15 cellular contexts compared by ENCODE assay signal in the genomic region with DNA sequence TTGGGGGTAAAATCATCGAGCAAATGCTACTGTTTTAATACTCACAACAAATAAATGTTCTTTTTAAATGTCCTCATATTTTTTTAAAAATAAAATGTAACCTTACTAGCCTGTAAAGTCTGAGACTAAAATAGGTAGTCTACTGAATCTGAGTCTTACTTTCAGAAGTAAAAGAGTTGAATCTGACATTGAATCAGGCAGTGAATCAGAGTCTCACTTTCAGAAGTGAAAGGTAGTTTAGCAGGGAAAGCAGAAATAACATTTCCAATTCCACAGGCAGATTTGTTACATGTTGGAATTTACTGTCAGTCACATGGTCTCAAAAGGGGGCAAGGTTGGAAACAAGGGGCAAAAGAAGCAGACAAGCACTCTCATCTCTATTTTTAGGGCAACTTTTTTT.
DNase-seq lines count a peak whose midpoint lies in the region; ATAC-seq and TF ChIP-seq lines count a peak whose summit lies in the region.
"Had no signal": no experiment of that assay in that cellular context is flagged by ENCODE, and none has a peak within 500 bp of the region (broad histone marks: within the 10 kb centered on the region; RNA-seq: fewer than 3 reads in every experiment).

No MANE protein-coding gene starts in this region.

- H3K27me3 ChIP-seq in GM06990 (replicated peaks; ENCODE audit: control insufficient read depth, insufficient read depth, low read length) (no peaks in the 10 kb centered on the region), right atrium auricular region (no peaks in the 10 kb centered on the region)

- H3K4me3 ChIP-seq in GM06990 (replicated peaks; ENCODE audit: low read depth, low read length) (no peak overlapping the region), right atrium auricular region (no peak overlapping the region)

- H3K36me3 ChIP-seq in GM06990 (ENCODE audit: control insufficient read depth, insufficient read depth, low read length) (no peaks in the 10 kb centered on the region; the same call in 1 of the 2 replicates), right atrium auricular region (no peaks in the 10 kb centered on the region)

- ATAC-seq in GM19395 (IDR thresholded peaks at IDR 0.05; ENCODE audit: unreplicated experiment): peak; percentile 71
- peak; percentile 47 for ATAC-seq in HG02588 (IDR thresholded peaks at IDR 0.05; ENCODE audit: unreplicated experiment)
- ATAC-seq in HG03457 (IDR thresholded peaks at IDR 0.05; ENCODE audit: unreplicated experiment): peak; percentile 46
- no peak for ATAC-seq in HG03354 (IDR thresholded peaks at IDR 0.05; ENCODE audit: poor library complexity, severe bottlenecking, unreplicated experiment)
- no peak for ATAC-seq in HG02571 (IDR thresholded peaks at IDR 0.05; ENCODE audit: unreplicated experiment)
- ATAC-seq: HepG2, natural killer cell had no signal

- TF ChIP-seq CTCF in GM06990 (IDR thresholded peaks at IDR 0.05; ENCODE audit: insufficient read depth, low read length, poor library complexity, severe bottlenecking) (no peak), right atrium auricular region (IDR thresholded peaks at IDR 0.05) (no peak)

- peak; percentile 3 for DNase-seq in GM06990 (ENCODE audit: extremely low read depth, insufficient read length)
- DNase-seq in NCI-H2171 treated with DMSO at 0.1 percent for 48 hours (lab: John Stamatoyannopoulos, UW): no peak
- DNase-seq in right atrium auricular region (ENCODE audit: low spot score): no peak
- DNase-seq: aorta, Calu3, natural killer cell, NCI-H1092 treated with DMSO at 0.1 percent for 48 hours, NCI-H345, SW 1271 had no signal

- H3K9me3 ChIP-seq in right atrium auricular region: no peaks in the 10 kb centered on the region

- H3K27ac ChIP-seq in right atrium auricular region: no peak overlapping the region

- no peaks in the 10 kb centered on the region for H3K4me1 ChIP-seq in right atrium auricular region

Comparison
In these comparisons a context has a peak if more than half of its experiments do, and no peak if none do; other contexts are left out.
1. ATAC-seq: peak in GM19395 (single experiment), HG02588 (single experiment) and HG03457 (single experiment); none in HG03354 (single experiment) and HG02571 (single experiment).